1 cellular context compared by ENCODE assay signal in the genomic region with DNA sequence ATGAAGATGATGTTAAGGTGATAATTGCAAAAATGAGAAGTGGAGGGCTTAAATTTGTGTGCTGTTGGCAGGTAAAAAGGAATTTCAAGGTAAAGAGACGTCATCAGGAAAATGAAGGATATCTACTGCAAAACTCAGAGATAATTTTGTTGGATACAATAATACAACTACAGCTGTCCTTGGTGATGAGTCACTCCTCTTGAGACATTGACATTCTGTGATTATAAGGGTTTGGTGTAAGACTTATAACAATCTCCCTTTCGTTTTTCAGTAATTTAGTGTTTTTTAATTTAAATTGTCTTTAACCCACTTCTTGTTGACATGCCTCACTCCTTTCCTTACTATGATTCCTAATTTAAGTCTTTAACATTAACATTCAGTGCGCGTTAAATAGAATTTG.
TF ChIP-seq lines count a peak whose summit lies in the region.

No MANE protein-coding gene starts in this region.

TF ChIP-seq in H1, 55 proteins besides CTCF, POLR2A, EP300 and RAD21:
- TF ChIP-seq SAP30 (IDR thresholded peaks at IDR 0.05; ENCODE audit: insufficient read depth, insufficient replicate concordance, low read length) (no peak), NANOG (IDR thresholded peaks at IDR 0.05; ENCODE audit: insufficient read depth, low read depth, low read length, poor library complexity, severe bottlenecking) (no peak), SP2 (IDR thresholded peaks at IDR 0.05; ENCODE audit: low read length) (no peak), KDM4A (IDR thresholded peaks at IDR 0.05; ENCODE audit: low read depth, low read length, severe bottlenecking) (no peak), CREB1 (IDR thresholded peaks at IDR 0.05) (no peak), POU5F1 (IDR thresholded peaks at IDR 0.05; ENCODE audit: low read depth, low read length) (no peak), SP1 (IDR thresholded peaks at IDR 0.05; ENCODE audit: low read depth, low read length) (no peak), KDM1A (IDR thresholded peaks at IDR 0.05; ENCODE audit: borderline replicate concordance, low read length) (no peak), CBX8 (IDR thresholded peaks at IDR 0.05; ENCODE audit: borderline replicate concordance, low read depth, low read length) (no peak), TBP (IDR thresholded peaks at IDR 0.05; ENCODE audit: low read depth, low read length) (no peak), ASH2L (IDR thresholded peaks at IDR 0.05; ENCODE audit: low read length) (no peak), MAFK (IDR thresholded peaks at IDR 0.05; ENCODE audit: low read depth, low read length) (no peak)
- TF ChIP-seq, protein P1, sequence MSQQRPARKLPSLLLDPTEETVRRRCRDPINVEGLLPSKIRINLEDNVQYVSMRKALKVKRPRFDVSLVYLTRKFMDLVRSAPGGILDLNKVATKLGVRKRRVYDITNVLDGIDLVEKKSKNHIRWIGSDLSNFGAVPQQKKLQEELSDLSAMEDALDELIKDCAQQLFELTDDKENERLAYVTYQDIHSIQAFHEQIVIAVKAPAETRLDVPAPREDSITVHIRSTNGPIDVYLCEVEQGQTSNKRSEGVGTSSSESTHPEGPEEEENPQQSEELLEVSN (IDR thresholded peaks at IDR 0.05) = no peak
TF ChIP-seq in H1: peak in this region for 0.
